11 cellular contexts compared by ENCODE assay signal in genomic region chr6:1336246-1336843, GRCh38. TPM values are rescaled to one million over a fixed set of nuclear protein-coding genes. Genes with fewer than 3 reads are reported as not detected.
A peak's percentile ranks its signal among the peaks of the same experiment; 100 is the strongest.
DNase-seq lines count a peak whose midpoint lies in the region; FAIRE-seq and TF ChIP-seq lines count a peak whose summit lies in the region.
"Had no signal": no experiment of that assay in that cellular context is flagged by ENCODE, and none has a peak within 500 bp of the region (broad histone marks: within the 10 kb centered on the region; RNA-seq: fewer than 3 reads in every experiment).

No MANE protein-coding gene starts in this region.

- DNase-seq in GM06990 (ENCODE audit: extremely low read depth, insufficient read length) (no peak), NCI-H1105 (lab: John Stamatoyannopoulos, UW) (peak; percentile 48), H1 (ENCODE audit: low read depth in 1 of 2, low spot score in 2 of 2) (no peak), neural progenitor cell (ENCODE audit: low spot score) (peak; percentile 46), immature natural killer cell (no peak), CD1c-positive myeloid dendritic cell (ENCODE audit: extremely low spot score) (no peak), substantia nigra (lab: John Stamatoyannopoulos, UW) (no peak), NCI-H524 treated with DMSO at 0.1 percent for 48 hours (lab: John Stamatoyannopoulos, UW) (no peak)
- DNase-seq: stimulated activated CD4-positive, alpha-beta T cell treated with anti-CD3 and anti-CD28 coated beads, Interleukin-1b, Interleukin-23, amount 100 ng/mL, for 48 hours had no signal

- no peak overlapping the region for H3K18ac ChIP-seq in H1 (ENCODE audit: extremely low read depth, low read length)

- H3K4me3 ChIP-seq in GM06990 (replicated peaks; ENCODE audit: low read depth, low read length) (no peak overlapping the region), H1 (ENCODE audit: extremely low read depth in 1 of 4, insufficient read depth in 2 of 4, low read depth in 3 of 4, low read length in 4 of 4) (no peak overlapping the region), neural progenitor cell (no peak overlapping the region)

- H3K79me2 ChIP-seq in H1 (ENCODE audit: control insufficient read depth in 1 of 2, insufficient read depth in 2 of 2, low read length in 2 of 2) (no peaks in the 10 kb centered on the region), neural progenitor cell (ENCODE audit: low read depth) (no peaks in the 10 kb centered on the region)

- no peak overlapping the region for H2BK15ac ChIP-seq in H1 (ENCODE audit: low read length)

- no peaks in the 10 kb centered on the region for H3K23me2 ChIP-seq in H1 (ENCODE audit: low read depth, low read length)

- TF ChIP-seq CTCF in GM06990 (IDR thresholded peaks at IDR 0.05; ENCODE audit: insufficient read depth, low read length, poor library complexity, severe bottlenecking) (peak; percentile 30), H1 (IDR thresholded peaks at IDR 0.05; ENCODE audit: control extremely low read depth in 1 of 3, insufficient read depth in 1 of 3, low read depth in 1 of 3, low read length in 3 of 3) (peak; percentile 74 to 85 (median 74)), neural progenitor cell (IDR thresholded peaks at IDR 0.05) (peak; percentile 49)

- H3K27ac Mint-ChIP-seq in neural progenitor cell (no peak overlapping the region), immature natural killer cell (no peak overlapping the region)
- H3K27ac Mint-ChIP-seq: memory B cell had no signal

- TF ChIP-seq EP300 in H1 (IDR thresholded peaks at IDR 0.05; ENCODE audit: borderline replicate concordance in 1 of 2, low read depth in 2 of 2, low read length in 2 of 2) = no peak

- TF ChIP-seq POLR2A in H1 (IDR thresholded peaks at IDR 0.05; ENCODE audit: control extremely low read depth in 1 of 2, low read depth in 2 of 2, low read length in 2 of 2) = no peak

- H3F3A ChIP-seq in neural progenitor cell (ENCODE audit: low read depth) = no peaks in the 10 kb centered on the region

- no peak overlapping the region for H3K56ac ChIP-seq in H1 (replicated peaks; ENCODE audit: insufficient read length, low read depth, low read length)

- H3K4me2 ChIP-seq in H1 (ENCODE audit: insufficient read depth in 1 of 2, low read depth in 2 of 2, low read length in 2 of 2) (no peak overlapping the region), neural progenitor cell (no peak overlapping the region)

- H2AFZ ChIP-seq in H1 (ENCODE audit: low read length) = no peak overlapping the region
- H2AFZ ChIP-seq in neural progenitor cell (replicated peaks) = no peak overlapping the region

- FAIRE-seq in H1 (lab: Jason Lieb, UNC) = peak; percentile 55
- FAIRE-seq: colon had no signal

- H3K27ac ChIP-seq in H1 (ENCODE audit: low read depth, low read length) (no peak overlapping the region), neural progenitor cell (no peak overlapping the region), substantia nigra (ENCODE audit: low read depth, low read length, poor library complexity, severe bottlenecking) (no peak overlapping the region)

- H3K4me1 ChIP-seq in H1 (replicated peaks in 1 of 4; ENCODE audit: control insufficient read depth in 3 of 4, insufficient read depth in 4 of 4, low read length in 3 of 4) (peaks cover 0 to 5% (median 3%) of the 10 kb centered on the region in 4 experiments; a peak in 3 of 7 replicates), neural progenitor cell (peaks cover 5% of the 10 kb centered on the region)

- no peak overlapping the region for H3K4ac ChIP-seq in H1 (replicated peaks; ENCODE audit: insufficient read length, low read depth, low read length)

- H3K9me3 Mint-ChIP-seq in neural progenitor cell (peaks cover under 1% of the 10 kb centered on the region), immature natural killer cell (peaks cover 0 to 1% (median 0%) of the 10 kb centered on the region in 6 donors)
- H3K9me3 Mint-ChIP-seq: memory B cell had no signal

- peak; percentile 92 for TF ChIP-seq RAD21 in H1 (IDR thresholded peaks at IDR 0.05 in 1 of 2, conservative IDR thresholded peaks at IDR 0.05 in 1 of 2; ENCODE audit: low read depth in 2 of 2, low read length in 2 of 2)

- H4K8ac ChIP-seq in H1 (ENCODE audit: extremely low read depth, insufficient read depth, low read length) = no peak overlapping the region

- WGBS in H1 (ENCODE audit: extremely low coverage in 1 of 2, insufficient coverage in 1 of 2, insufficient read length in 1 of 2, insufficient replicate concordance in 2 of 2, low coverage in 1 of 2, low lambda C conversion rate in 2 of 2, missing lambda C conversion rate in 1 of 2), 2 experiments = 87% methylated on average over 5 of the region's 5 CpGs; no CpG with 5 or more reads in 1 of the 2 experiments

- no peak overlapping the region for H2BK20ac ChIP-seq in H1 (ENCODE audit: low read length)

- H3K9me3 ChIP-seq in H1 (ENCODE audit: insufficient read depth in 2 of 2, low read depth in 1 of 2, low read length in 1 of 2) (no peaks in the 10 kb centered on the region), neural progenitor cell (ENCODE audit: low read depth) (no peaks in the 10 kb centered on the region)

- no peaks in the 10 kb centered on the region for H3K79me1 ChIP-seq in H1 (ENCODE audit: low read depth, low read length)

- H2AK5ac ChIP-seq in H1 (ENCODE audit: low read depth, low read length) = no peak overlapping the region

- H3K14ac ChIP-seq in H1 (ENCODE audit: insufficient read length) = no peak overlapping the region

- no peaks in the 10 kb centered on the region for H4K20me1 ChIP-seq in H1 (replicated peaks in 1 of 2; ENCODE audit: control insufficient read depth in 1 of 2, insufficient read depth in 2 of 2, low read length in 2 of 2)
- no peaks in the 10 kb centered on the region for H4K20me1 ChIP-seq in neural progenitor cell (ENCODE audit: low read depth)

- CTCF ChIA-PET in H1 (lab: Charles Lee; ENCODE audit: partially characterized antibody) = interaction anchor here (0.6 to 2.8 kb wide), 27 partner anchors 10 to 744 kb away, joined by 3 to 13 read pairs (median 3); no protein-coding TSS in a partner anchor

- H4K5ac ChIP-seq in H1 (ENCODE audit: insufficient read length, low read depth, low read length) = no peak overlapping the region

- H2BK5ac ChIP-seq in H1 (ENCODE audit: low read depth, low read length) = no peak overlapping the region

- H3K36me3 Mint-ChIP-seq in neural progenitor cell (no peaks in the 10 kb centered on the region), immature natural killer cell (no peaks in the 10 kb centered on the region)
- H3K36me3 Mint-ChIP-seq: memory B cell had no signal

- H2BK120ac ChIP-seq in H1 (replicated peaks; ENCODE audit: low read depth, low read length) = no peak overlapping the region

- POLR2A ChIA-PET in H1 (lab: Charles Lee; ENCODE audit: partially characterized antibody) = interaction anchor here (1.1 kb wide), 1 partner anchor 11 kb away, joined by 3 read pairs; no protein-coding TSS in a partner anchor

- H2BK12ac ChIP-seq in H1 (ENCODE audit: low read depth, low read length) = no peak overlapping the region

- no peak overlapping the region for H4K91ac ChIP-seq in H1 (replicated peaks; ENCODE audit: insufficient read length, low read length)

- H3K4me1 Mint-ChIP-seq in neural progenitor cell (peaks cover 11% of the 10 kb centered on the region), immature natural killer cell (no peaks in the 10 kb centered on the region)
- H3K4me1 Mint-ChIP-seq: memory B cell had no signal

- H3K27me3 ChIP-seq in GM06990 (replicated peaks; ENCODE audit: control insufficient read depth, insufficient read depth, low read length) (no peaks in the 10 kb centered on the region; the same call in 1 of the 2 replicates), H1 (replicated peaks in 1 of 4; ENCODE audit: control insufficient read depth in 3 of 4, extremely low read depth in 1 of 4, insufficient read depth in 3 of 4, low read length in 3 of 4) (peaks cover 0 to 4% (median 2%) of the 10 kb centered on the region in 4 experiments; a peak in 4 of 7 replicates), neural progenitor cell (peaks cover 20% of the 10 kb centered on the region)

- H3K23ac ChIP-seq in H1 (ENCODE audit: insufficient read length) = no peak overlapping the region

- H3K27me3 Mint-ChIP-seq in neural progenitor cell (ENCODE audit: insufficient read depth, low read depth) (peaks cover 2% of the 10 kb centered on the region), immature natural killer cell (ENCODE audit: low read depth in 3 of 3) (peaks cover 3 to 10% (median 4%) of the 10 kb centered on the region in 3 donors)

- H3K9ac ChIP-seq in H1 (replicated peaks in 1 of 4; ENCODE audit: extremely low read depth in 1 of 4, low read depth in 3 of 4, low read length in 3 of 4) = no peak overlapping the region
- H3K9ac ChIP-seq in neural progenitor cell = no peak overlapping the region

- H3K4me3 Mint-ChIP-seq in neural progenitor cell (no peak overlapping the region), immature natural killer cell (no peak overlapping the region)
- H3K4me3 Mint-ChIP-seq: memory B cell had no signal

- no peaks in the 10 kb centered on the region for H3K36me3 ChIP-seq in GM06990 (ENCODE audit: control insufficient read depth, insufficient read depth, low read length)
- H3K36me3 ChIP-seq in H1 (ENCODE audit: control insufficient read depth in 2 of 4, insufficient read depth in 4 of 4, low read length in 3 of 4) = no peaks in the 10 kb centered on the region
- H3K36me3 ChIP-seq in neural progenitor cell = no peaks in the 10 kb centered on the region

RNA-seq across cellular contexts. Expression of gene FOXQ1, which starts 24.4 kb away (rescaled TPM):
- not detected in 2 replicates for total RNA-seq in H1 (2021; fragmentation: NEBNext Ultra II Directional; extraction: Animal tissue kit (Norgen Biotek cat#: 25700))
- 0.03 TPM in 2 replicates for polyA plus RNA-seq in H1 (2011; rRNA removed)
- polyA plus RNA-seq in H1 (2011; cell fraction: cytosol; rRNA removed) = 0.05 TPM
- not detected for polyA plus RNA-seq in H1 (2011; cell fraction: nucleus; rRNA removed)
- 0.14 TPM in 1 of 4 replicates, not detected in the others for polyA plus RNA-seq in H1 (2012, experiment 1 of 2)
- 0.17 TPM for polyA plus RNA-seq in H1 (2012, experiment 2 of 2)
- 0.06 TPM for polyA plus RNA-seq in H1 (2013, experiment 1 of 2)
- 0.06 TPM for polyA plus RNA-seq in H1 (2013, experiment 2 of 2)
- polyA minus RNA-seq in H1 (2011; rRNA and poly(A)+ RNA removed) = not detected in 2 replicates
- polyA minus RNA-seq in H1 (2011; cell fraction: cytosol; rRNA and poly(A)+ RNA removed) = not detected
- 0.30 TPM for polyA minus RNA-seq in H1 (2011; cell fraction: nucleus; rRNA and poly(A)+ RNA removed)
- not detected in 2 replicates for total RNA-seq in neural progenitor cell (ENCODE audit: low replicate concordance)
- not detected for polyA plus RNA-seq in immature natural killer cell

RNA-seq across cellular contexts. Expression of gene FOXF2, which starts 53.0 kb away (rescaled TPM):
- total RNA-seq in H1 (2021; fragmentation: NEBNext Ultra II Directional; extraction: Animal tissue kit (Norgen Biotek cat#: 25700)) = not detected in 2 replicates
- polyA plus RNA-seq in H1 (2011; rRNA removed) (0.05 TPM in 2 replicates), immature natural killer cell (not detected)
- 0.08 TPM for polyA plus RNA-seq in H1 (2011; cell fraction: cytosol; rRNA removed)
- not detected for polyA plus RNA-seq in H1 (2011; cell fraction: nucleus; rRNA removed)
- not detected in 4 replicates for polyA plus RNA-seq in H1 (2012, experiment 1 of 2)
- polyA plus RNA-seq in H1 (2012, experiment 2 of 2) = not detected
- polyA plus RNA-seq in H1 (2013, experiment 1 of 2) = 0.06 TPM
- polyA plus RNA-seq in H1 (2013, experiment 2 of 2) = not detected
- polyA minus RNA-seq in H1 (2011; rRNA and poly(A)+ RNA removed) = not detected in 2 replicates
- 0.81 TPM for polyA minus RNA-seq in H1 (2011; cell fraction: cytosol; rRNA and poly(A)+ RNA removed)
- 0.30 TPM for polyA minus RNA-seq in H1 (2011; cell fraction: nucleus; rRNA and poly(A)+ RNA removed)
- total RNA-seq in neural progenitor cell (ENCODE audit: low replicate concordance) = not detected in 2 replicates

Comparison
In these comparisons a context has a peak if more than half of its experiments do, and no peak if none do; other contexts are left out.
1. DNase-seq: peak in NCI-H1105 (single experiment) and neural progenitor cell (single experiment); none in GM06990 (single experiment), H1 (0 of 2), immature natural killer cell (0 of 3), CD1c-positive myeloid dendritic cell (single experiment), substantia nigra (0 of 49) and NCI-H524 treated with DMSO at 0.1 percent for 48 hours (single experiment).
2. Peak in every context shown above with its lines, with median percentiles within 50 percentile points of each other: CTCF ChIP-seq.